Comparison of ENCODE assay signal across 16 cellular contexts in the genomic region with DNA sequence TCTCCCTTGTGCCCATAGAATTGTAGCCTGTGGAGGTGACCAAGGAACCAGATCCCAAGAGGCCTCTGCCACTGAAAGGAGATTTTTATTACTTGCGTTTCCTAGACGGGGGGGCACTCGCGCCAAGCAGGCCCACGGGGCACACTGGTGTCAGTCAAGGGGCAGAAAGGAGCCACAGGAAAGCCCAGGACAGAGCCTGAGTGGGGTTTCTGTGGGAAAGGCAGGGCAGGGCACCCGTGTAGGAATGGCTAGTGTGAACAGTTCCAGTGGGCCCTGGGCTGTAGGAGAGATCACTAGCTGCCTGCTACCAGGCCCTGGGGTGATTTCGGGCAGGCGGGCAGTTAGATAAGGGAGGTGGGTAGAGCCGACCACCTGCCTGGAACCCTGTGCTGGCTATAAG.
DNase-seq lines count a peak whose midpoint lies in the region; ATAC-seq and TF ChIP-seq lines count a peak whose summit lies in the region.
"Had no signal": no experiment of that assay in that cellular context is flagged by ENCODE, and none has a peak within 500 bp of the region (broad histone marks: within the 10 kb centered on the region; RNA-seq: fewer than 3 reads in every experiment).

No MANE protein-coding gene starts in this region.

- H2BK12ac ChIP-seq in mesenchymal stem cell (ENCODE audit: low read length in 2 of 2) = no peak overlapping the region

- intact Hi-C loops in cardiac septum (cut with DNase I) (no loop called here), left cardiac atrium (cut with DNase I) (no loop called here)

- WGBS in mesenchymal stem cell = 94% methylated on average over 9 of the region's 9 CpGs

- peaks cover 0 to 17% of the 10 kb centered on the region in 2 experiments for H3K36me3 ChIP-seq in mesenchymal stem cell (ENCODE audit: control insufficient read depth in 1 of 2, insufficient read depth in 2 of 2, low read depth in 1 of 2, low read length in 2 of 2)

- H3K36me3 Mint-ChIP-seq in type B pancreatic cell = no peaks in the 10 kb centered on the region

- DNase-seq in cardiac septum (ENCODE audit: low spot score) (peak; percentile 58), left cardiac atrium (no peak), coronary artery (ENCODE audit: low spot score) (peak; percentile 50), mesenchymal stem cell (no peak), type B pancreatic cell (ENCODE audit: extremely low spot score, unreplicated experiment) (peak; percentile 58), GM20000 (ENCODE audit: low spot score) (no peak), amygdala (lab: John Stamatoyannopoulos, UW) (no peak), DMS79 (lab: John Stamatoyannopoulos, UW) (no peak)
- DNase-seq: C1 segment of cervical spinal cord; Calu3; CD4-positive, alpha-beta T cell; DMS 273 treated with DMSO at 0.1 percent for 48 hours; GOT3; H9 had no signal

- H3K27me3 Mint-ChIP-seq in type B pancreatic cell = no peaks in the 10 kb centered on the region
- H3K27me3 Mint-ChIP-seq: B cell; CD4-positive, alpha-beta T cell had no signal

- H4K8ac ChIP-seq in mesenchymal stem cell (ENCODE audit: low read length) = no peak overlapping the region

- H3K9me3 ChIP-seq in mesenchymal stem cell (ENCODE audit: control insufficient read depth, low read length) = no peaks in the 10 kb centered on the region

- peak overlapping the region; percentile 83 for H2AK5ac ChIP-seq in mesenchymal stem cell (ENCODE audit: low read length, severe bottlenecking)

- H4K91ac ChIP-seq in mesenchymal stem cell (ENCODE audit: low read length) = no peak overlapping the region

- H3K4me1 ChIP-seq in mesenchymal stem cell (ENCODE audit: control insufficient read depth, insufficient read depth, low read depth, low read length) = peaks cover 16% of the 10 kb centered on the region

- H2BK120ac ChIP-seq in mesenchymal stem cell (ENCODE audit: low read depth, low read length) = no peak overlapping the region

- H3K27ac ChIP-seq in coronary artery (no peak overlapping the region), mesenchymal stem cell (ENCODE audit: low read length, poor library complexity, severe bottlenecking) (no peak overlapping the region)

- no peak overlapping the region for H2AFZ ChIP-seq in mesenchymal stem cell (ENCODE audit: low read depth, low read length)

- H3K4me3 ChIP-seq in coronary artery (no peak overlapping the region), mesenchymal stem cell (ENCODE audit: insufficient read depth in 1 of 2, low read depth in 1 of 2, low read length in 2 of 2) (no peak overlapping the region)
- H3K4me3 ChIP-seq: GM12878 had no signal

- H3K27me3 ChIP-seq in mesenchymal stem cell (ENCODE audit: control insufficient read depth in 1 of 2, insufficient read depth in 1 of 2, low read length in 2 of 2) = peaks cover 0 to 20% of the 10 kb centered on the region in 2 experiments

- TF ChIP-seq CTCF in coronary artery (IDR thresholded peaks at IDR 0.05) (no peak), type B pancreatic cell (conservative IDR thresholded peaks at IDR 0.05) (no peak), GM20000 (IDR thresholded peaks at IDR 0.05; ENCODE audit: extremely low read depth, missing control alignments) (no peak)

- H3K4me3 Mint-ChIP-seq in type B pancreatic cell = no peak overlapping the region
- H3K4me3 Mint-ChIP-seq: B cell; CD4-positive, alpha-beta T cell; H9 had no signal

- H2BK15ac ChIP-seq in mesenchymal stem cell (ENCODE audit: low read depth, poor library complexity, severe bottlenecking) = no peak overlapping the region

- H2BK5ac ChIP-seq in mesenchymal stem cell (ENCODE audit: low read depth, low read length, poor library complexity, severe bottlenecking) = no peak overlapping the region

- no peak overlapping the region for H3K9ac ChIP-seq in mesenchymal stem cell (ENCODE audit: low read length)

- H3K79me1 ChIP-seq in mesenchymal stem cell (replicated peaks; ENCODE audit: low read length, poor library complexity, severe bottlenecking) = peaks cover 4% of the 10 kb centered on the region

- H3K4me1 Mint-ChIP-seq in type B pancreatic cell (ENCODE audit: unreplicated experiment) = peaks cover 10% of the 10 kb centered on the region

- no peak overlapping the region for H3K4ac ChIP-seq in mesenchymal stem cell (ENCODE audit: low read depth in 1 of 2, low read length in 2 of 2)

- H3K27ac Mint-ChIP-seq in type B pancreatic cell = no peak overlapping the region
- H3K27ac Mint-ChIP-seq: B cell; CD4-positive, alpha-beta T cell; H9 had no signal

- no peak overlapping the region for H3K14ac ChIP-seq in mesenchymal stem cell (ENCODE audit: low read length in 2 of 2)

- H3K23ac ChIP-seq in mesenchymal stem cell (ENCODE audit: low read length in 2 of 2) = no peak overlapping the region

- no peaks in the 10 kb centered on the region for H3K9me3 Mint-ChIP-seq in type B pancreatic cell
- H3K9me3 Mint-ChIP-seq: CD4-positive, alpha-beta T cell; H9 had no signal

- ATAC-seq in left cardiac atrium = no peak
- ATAC-seq: GM12878 had no signal

- H3K4me2 ChIP-seq in mesenchymal stem cell (ENCODE audit: low read length, poor library complexity, severe bottlenecking) = no peak overlapping the region

- H3K18ac ChIP-seq in mesenchymal stem cell (ENCODE audit: low read depth in 1 of 2, low read length in 2 of 2) = no peak overlapping the region

Comparison
In these comparisons a context has a peak if more than half of its experiments do, and no peak if none do; other contexts are left out.
1. DNase-seq: peak in cardiac septum (single experiment), coronary artery (single experiment) and type B pancreatic cell (single experiment); none in left cardiac atrium (single experiment), mesenchymal stem cell (single experiment), GM20000 (single experiment), amygdala (0 of 56) and DMS79 (single experiment).